In the genomic region with DNA sequence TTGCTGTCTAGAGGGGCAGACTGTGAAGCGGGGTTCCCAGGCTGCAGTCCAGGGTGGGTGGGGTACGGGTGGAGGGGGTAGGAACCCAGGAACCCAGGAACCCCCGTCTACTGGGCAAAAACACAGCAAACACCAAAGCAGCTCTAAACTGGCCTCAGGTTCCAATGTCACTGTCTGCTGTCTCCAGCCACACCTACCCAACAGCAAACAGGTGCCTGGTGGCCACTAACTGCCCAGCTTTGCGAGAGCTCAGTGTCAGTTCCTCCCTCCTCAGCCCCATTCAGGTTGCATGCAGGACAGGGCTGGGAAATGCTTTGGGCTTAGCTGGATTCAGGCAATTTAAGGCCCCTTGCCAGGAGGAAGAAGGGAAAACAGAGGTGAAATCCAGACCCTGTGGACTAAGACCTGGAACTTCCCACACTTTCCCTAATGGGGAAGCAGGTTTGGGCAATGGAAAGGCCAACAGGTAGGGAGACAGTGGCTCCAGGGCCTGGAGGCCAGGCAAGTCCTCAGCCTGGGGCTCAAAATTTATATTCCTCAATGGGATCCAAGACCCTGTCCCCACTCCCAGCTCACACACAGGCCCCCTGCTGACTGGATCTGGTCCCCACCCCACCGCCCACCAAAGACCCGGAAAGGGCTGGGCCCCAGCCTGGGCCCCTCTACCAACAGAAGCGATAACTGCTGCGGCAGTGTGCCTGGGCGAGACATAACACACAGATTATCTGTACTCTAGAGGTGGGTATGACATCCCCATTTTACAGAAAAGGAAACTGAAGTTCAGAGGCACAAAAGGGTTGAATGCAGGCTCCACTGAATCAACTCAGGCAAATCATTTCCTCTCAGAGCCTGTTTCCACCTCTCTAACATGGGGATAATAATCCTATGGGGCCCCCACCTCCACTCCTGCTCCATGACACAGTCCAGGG, we compare ENCODE assay signal across 8 cellular contexts. TPM values are rescaled to one million over a fixed set of nuclear protein-coding genes. Genes with fewer than 3 reads are reported as not detected.
A peak's percentile ranks its signal among the peaks of the same experiment; 100 is the strongest.
DNase-seq lines count a peak whose midpoint lies in the region; ATAC-seq, FAIRE-seq and TF ChIP-seq lines count a peak whose summit lies in the region.

No MANE protein-coding gene starts in this region.

- H3K27ac ChIP-seq in kidney (ENCODE audit: low read depth in 2 of 2, low read length in 2 of 2) (peak overlapping the region; percentile 71 to 85), thymus (ENCODE audit: low read depth) (peak overlapping the region; percentile 69)

- intact Hi-C loops in activated T-helper 1 cell treated with anti-CD3 and anti-CD28 coated beads, Interleukin-12 subunit alpha, Interleukin-12 subunit beta, Interleukin-2, Interleukin-4 antibody, amounts not matched to agents 30 ng/mL and 10 ng/mL and 1 ng/mL, durations not matched to agents 14 hours and 24 hours and 36 hours (cut with micrococcal nuclease): no loop called here
- intact Hi-C loops in kidney (cut with DNase I): no loop called here

- H3K4me1 ChIP-seq in kidney (ENCODE audit: control insufficient read depth in 1 of 2, insufficient read depth in 1 of 2, low read depth in 1 of 2, low read length in 2 of 2): peaks cover 64 to 65% of the 10 kb centered on the region in 2 donors
- H3K4me1 ChIP-seq in thymus (ENCODE audit: control insufficient read depth, insufficient read depth, low read length): peaks cover 64% of the 10 kb centered on the region

- TF ChIP-seq CTCF in kidney (IDR thresholded peaks at IDR 0.05; ENCODE audit: borderline replicate concordance, extremely low read depth, insufficient read depth): no peak

- H3K27me3 ChIP-seq in thymus (ENCODE audit: control insufficient read depth, insufficient read depth): no peaks in the 10 kb centered on the region

- peaks cover 77% of the 10 kb centered on the region for H3K36me3 Mint-ChIP-seq in activated CD4-positive, alpha-beta T cell treated with anti-CD3 and anti-CD28 coated beads, Interleukin-2, amount 10 ng/mL, durations not matched to agents 7 days and 5 days (ENCODE audit: low read depth)
- H3K36me3 Mint-ChIP-seq in activated T-helper 1 cell treated with anti-CD3 and anti-CD28 coated beads, Interleukin-12 subunit alpha, Interleukin-12 subunit beta, Interleukin-2, Interleukin-4 antibody, amounts not matched to agents 30 ng/mL and 10 ng/mL and 1 ng/mL, durations not matched to agents 14 hours and 24 hours and 36 hours (ENCODE audit: low read depth): peaks cover 12% of the 10 kb centered on the region

- no peak for FAIRE-seq in kidney (lab: Jason Lieb, UNC)

- POLR2A ChIA-PET in activated CD4-positive, alpha-beta T cell treated with anti-CD3 and anti-CD28 coated beads, Interleukin-2, amount 10 ng/mL, durations not matched to agents 7 days and 5 days (lab: Charles Lee): interaction anchor here (0.6 kb wide), 1 partner anchor 60 kb away, joined by 3 read pairs; no protein-coding TSS in a partner anchor

- DNase-seq in activated CD4-positive, alpha-beta T cell treated with anti-CD3 and anti-CD28 coated beads, Interleukin-2, amount 10 ng/mL, durations not matched to agents 7 days and 5 days: no peak
- DNase-seq in activated CD4-positive, alpha-beta T cell treated with anti-CD3 and anti-CD28 coated beads, Interleukin-2, amount 50 U/mL, for 1 hour: no peak
- no peak for DNase-seq in activated T-helper 1 cell treated with anti-CD3 and anti-CD28 coated beads, Interleukin-12 subunit alpha, Interleukin-12 subunit beta, Interleukin-2, Interleukin-4 antibody, amounts not matched to agents 30 ng/mL and 10 ng/mL and 1 ng/mL, durations not matched to agents 14 hours and 24 hours and 36 hours (ENCODE audit: low spot score)
- DNase-seq in kidney (no peak), GM03348 (ENCODE audit: low spot score) (no peak)

- no peaks in the 10 kb centered on the region for H3K27me3 Mint-ChIP-seq in activated CD4-positive, alpha-beta T cell treated with anti-CD3 and anti-CD28 coated beads, Interleukin-2, amount 10 ng/mL, durations not matched to agents 7 days and 5 days
- H3K27me3 Mint-ChIP-seq in activated T-helper 1 cell treated with anti-CD3 and anti-CD28 coated beads, Interleukin-12 subunit alpha, Interleukin-12 subunit beta, Interleukin-2, Interleukin-4 antibody, amounts not matched to agents 30 ng/mL and 10 ng/mL and 1 ng/mL, durations not matched to agents 14 hours and 24 hours and 36 hours (ENCODE audit: insufficient read depth): no peaks in the 10 kb centered on the region

- H3K9ac ChIP-seq in kidney (ENCODE audit: low read length in 2 of 2): peak overlapping the region; percentile 50 to 88

- CTCF ChIA-PET in activated CD4-positive, alpha-beta T cell treated with anti-CD3 and anti-CD28 coated beads, Interleukin-2, amount 10 ng/mL, durations not matched to agents 7 days and 5 days (lab: Charles Lee): interaction anchor here (0.8 to 11.7 kb wide), 10 partner anchors 9 to 122 kb away, joined by 3 to 63 read pairs (median 4); no protein-coding TSS in a partner anchor

- H3K4me3 ChIP-seq in kidney (ENCODE audit: low read length in 2 of 2) (peak overlapping the region; percentile 80 to 95), thymus (ENCODE audit: low read length) (peak overlapping the region; percentile 90)

- H3K4me1 Mint-ChIP-seq in activated CD4-positive, alpha-beta T cell treated with anti-CD3 and anti-CD28 coated beads, Interleukin-2, amount 10 ng/mL, durations not matched to agents 7 days and 5 days: peaks cover 49% of the 10 kb centered on the region
- peaks cover 72% of the 10 kb centered on the region for H3K4me1 Mint-ChIP-seq in activated T-helper 1 cell treated with anti-CD3 and anti-CD28 coated beads, Interleukin-12 subunit alpha, Interleukin-12 subunit beta, Interleukin-2, Interleukin-4 antibody, amounts not matched to agents 30 ng/mL and 10 ng/mL and 1 ng/mL, durations not matched to agents 14 hours and 24 hours and 36 hours (ENCODE audit: low read depth)

- peak overlapping the region; percentile 98 for H3K4me3 Mint-ChIP-seq in activated CD4-positive, alpha-beta T cell treated with anti-CD3 and anti-CD28 coated beads, Interleukin-2, amount 10 ng/mL, durations not matched to agents 7 days and 5 days
- peak overlapping the region; percentile 93 for H3K4me3 Mint-ChIP-seq in activated T-helper 1 cell treated with anti-CD3 and anti-CD28 coated beads, Interleukin-12 subunit alpha, Interleukin-12 subunit beta, Interleukin-2, Interleukin-4 antibody, amounts not matched to agents 30 ng/mL and 10 ng/mL and 1 ng/mL, durations not matched to agents 14 hours and 24 hours and 36 hours

- H3K27ac Mint-ChIP-seq in activated CD4-positive, alpha-beta T cell treated with anti-CD3 and anti-CD28 coated beads, Interleukin-2, amount 10 ng/mL, durations not matched to agents 7 days and 5 days: peak overlapping the region; percentile 85
- H3K27ac Mint-ChIP-seq in activated T-helper 1 cell treated with anti-CD3 and anti-CD28 coated beads, Interleukin-12 subunit alpha, Interleukin-12 subunit beta, Interleukin-2, Interleukin-4 antibody, amounts not matched to agents 30 ng/mL and 10 ng/mL and 1 ng/mL, durations not matched to agents 14 hours and 24 hours and 36 hours: peak overlapping the region; percentile 79

- no peaks in the 10 kb centered on the region for H3K9me3 Mint-ChIP-seq in activated CD4-positive, alpha-beta T cell treated with anti-CD3 and anti-CD28 coated beads, Interleukin-2, amount 10 ng/mL, durations not matched to agents 7 days and 5 days
- H3K9me3 Mint-ChIP-seq in activated T-helper 1 cell treated with anti-CD3 and anti-CD28 coated beads, Interleukin-12 subunit alpha, Interleukin-12 subunit beta, Interleukin-2, Interleukin-4 antibody, amounts not matched to agents 30 ng/mL and 10 ng/mL and 1 ng/mL, durations not matched to agents 14 hours and 24 hours and 36 hours: no peaks in the 10 kb centered on the region

- H3K9me3 ChIP-seq in kidney (ENCODE audit: control insufficient read depth in 1 of 2, low read length in 2 of 2) (no peaks in the 10 kb centered on the region), thymus (ENCODE audit: control insufficient read depth) (peaks cover 1% of the 10 kb centered on the region)

- no peak for ATAC-seq in GM18858 (IDR thresholded peaks at IDR 0.05; ENCODE audit: unreplicated experiment)
- no peak for ATAC-seq in GM18870 (IDR thresholded peaks at IDR 0.05; ENCODE audit: unreplicated experiment)

- 79% methylated on average over 9 of the region's 9 CpGs for WGBS in thymus

- H3K36me3 ChIP-seq in kidney (ENCODE audit: control insufficient read depth in 1 of 2, insufficient read depth in 2 of 2, low read length in 2 of 2): no peaks in the 10 kb centered on the region
- peaks cover 14% of the 10 kb centered on the region for H3K36me3 ChIP-seq in thymus (ENCODE audit: control insufficient read depth, insufficient read depth)

RNA-seq across cellular contexts. Expression of a gene that starts 3.6 kb away (rescaled TPM):
- total RNA-seq in activated CD4-positive, alpha-beta T cell treated with anti-CD3 and anti-CD28 coated beads, Interleukin-2, amount 10 ng/mL, durations not matched to agents 7 days and 5 days: 100 to 1,000 TPM; 412 to 477 TPM
- total RNA-seq in activated T-helper 1 cell treated with anti-CD3 and anti-CD28 coated beads, Interleukin-12 subunit alpha, Interleukin-12 subunit beta, Interleukin-2, Interleukin-4 antibody, amounts not matched to agents 30 ng/mL and 10 ng/mL and 1 ng/mL, durations not matched to agents 14 hours and 24 hours and 36 hours: 39.8 and 43.4 TPM in 2 replicates
- total RNA-seq in kidney: 75.9 TPM
- polyA plus RNA-seq in kidney (ENCODE audit: insufficient read depth, low read depth, low replicate concordance): 34.3 TPM
- 51.4 TPM for polyA plus RNA-seq in thymus

RNA-seq across cellular contexts. Expression of a gene that starts 39.6 kb away (rescaled TPM):
- 10 to 100 TPM; 79.9 to 80.4 TPM for total RNA-seq in activated CD4-positive, alpha-beta T cell treated with anti-CD3 and anti-CD28 coated beads, Interleukin-2, amount 10 ng/mL, durations not matched to agents 7 days and 5 days
- total RNA-seq in activated T-helper 1 cell treated with anti-CD3 and anti-CD28 coated beads, Interleukin-12 subunit alpha, Interleukin-12 subunit beta, Interleukin-2, Interleukin-4 antibody, amounts not matched to agents 30 ng/mL and 10 ng/mL and 1 ng/mL, durations not matched to agents 14 hours and 24 hours and 36 hours: 62.6 and 70.2 TPM in 2 replicates
- total RNA-seq in kidney: 42.8 TPM
- polyA plus RNA-seq in kidney (ENCODE audit: insufficient read depth, low read depth, low replicate concordance) (70.0 TPM), thymus (32.8 TPM)

RNA-seq across cellular contexts. Expression of a gene that starts 46.6 kb away (rescaled TPM):
- 1 to 10 TPM; 2.5 to 4.1 TPM for total RNA-seq in activated CD4-positive, alpha-beta T cell treated with anti-CD3 and anti-CD28 coated beads, Interleukin-2, amount 10 ng/mL, durations not matched to agents 7 days and 5 days
- 1.1 and 1.2 TPM in 2 replicates for total RNA-seq in activated T-helper 1 cell treated with anti-CD3 and anti-CD28 coated beads, Interleukin-12 subunit alpha, Interleukin-12 subunit beta, Interleukin-2, Interleukin-4 antibody, amounts not matched to agents 30 ng/mL and 10 ng/mL and 1 ng/mL, durations not matched to agents 14 hours and 24 hours and 36 hours
- total RNA-seq in kidney: 3.0 TPM
- polyA plus RNA-seq in kidney (ENCODE audit: insufficient read depth, low read depth, low replicate concordance): 4.3 TPM
- 1.2 TPM for polyA plus RNA-seq in thymus
